Comparison of ENCODE assay signal across 2 cellular contexts in the genomic region with DNA sequence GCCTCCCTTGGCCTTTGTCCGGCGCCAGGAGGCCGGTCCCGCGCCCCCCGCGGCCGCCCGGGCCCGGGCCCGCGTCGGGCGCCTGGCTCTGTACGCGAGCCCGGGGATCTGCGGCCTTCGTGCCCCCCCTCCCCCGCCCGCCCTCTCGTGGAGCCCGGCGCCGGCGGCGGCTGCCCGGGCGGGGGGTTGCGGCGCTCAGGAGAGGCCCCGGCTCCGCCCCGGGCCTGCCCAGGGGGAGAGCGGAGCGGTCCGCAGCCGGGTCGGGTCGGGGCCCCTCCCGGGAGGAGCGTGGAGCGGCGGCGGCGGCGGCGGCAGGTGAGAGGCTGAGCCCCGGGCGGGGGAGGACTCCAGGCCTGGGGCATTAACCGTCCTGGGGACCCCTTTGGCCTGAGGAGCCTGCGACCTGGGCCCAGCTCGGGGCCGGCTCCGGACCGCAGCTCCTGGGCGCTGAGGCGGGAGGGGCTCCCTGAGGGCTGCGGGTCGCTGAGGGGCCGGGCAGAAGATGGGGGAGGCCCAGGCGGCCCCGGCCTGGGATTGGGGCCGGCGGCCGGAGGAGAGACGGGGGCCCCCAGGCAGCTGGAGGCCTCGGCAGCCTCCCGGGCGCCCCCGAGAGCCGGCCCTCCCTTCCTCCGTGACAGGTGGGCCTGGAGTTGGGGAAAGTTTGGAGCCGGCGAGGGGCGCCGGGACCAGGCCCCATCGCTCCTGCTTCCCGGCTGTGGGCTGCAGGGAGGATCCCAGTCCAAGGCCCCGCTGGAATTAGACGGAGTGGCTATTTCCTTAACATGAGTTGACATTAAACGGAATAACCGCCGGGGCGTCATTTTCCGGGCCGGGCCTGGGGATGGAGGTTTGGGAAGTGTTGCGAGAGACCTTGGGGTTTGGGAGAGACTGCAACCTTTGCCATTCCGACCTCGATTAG.
A peak's percentile ranks its signal among the peaks of the same experiment; 100 is the strongest.
TF ChIP-seq lines count a peak whose summit lies in the region.
"Not testable (repeated sequence)": the region's sequence is repeated elsewhere in the genome, so short reads cannot be mapped to it uniquely, and the experiment has no call there.

No MANE protein-coding gene starts in this region.

TF ChIP-seq in HCT116, 20 proteins besides CTCF, POLR2A, EP300 and RAD21:
- TF ChIP-seq ZFX (IDR thresholded peaks at IDR 0.05) = peak; percentile 100

TF ChIP-seq in K562, 482 proteins besides CTCF, POLR2A, EP300 and RAD21:
- TF ChIP-seq, protein P1, sequence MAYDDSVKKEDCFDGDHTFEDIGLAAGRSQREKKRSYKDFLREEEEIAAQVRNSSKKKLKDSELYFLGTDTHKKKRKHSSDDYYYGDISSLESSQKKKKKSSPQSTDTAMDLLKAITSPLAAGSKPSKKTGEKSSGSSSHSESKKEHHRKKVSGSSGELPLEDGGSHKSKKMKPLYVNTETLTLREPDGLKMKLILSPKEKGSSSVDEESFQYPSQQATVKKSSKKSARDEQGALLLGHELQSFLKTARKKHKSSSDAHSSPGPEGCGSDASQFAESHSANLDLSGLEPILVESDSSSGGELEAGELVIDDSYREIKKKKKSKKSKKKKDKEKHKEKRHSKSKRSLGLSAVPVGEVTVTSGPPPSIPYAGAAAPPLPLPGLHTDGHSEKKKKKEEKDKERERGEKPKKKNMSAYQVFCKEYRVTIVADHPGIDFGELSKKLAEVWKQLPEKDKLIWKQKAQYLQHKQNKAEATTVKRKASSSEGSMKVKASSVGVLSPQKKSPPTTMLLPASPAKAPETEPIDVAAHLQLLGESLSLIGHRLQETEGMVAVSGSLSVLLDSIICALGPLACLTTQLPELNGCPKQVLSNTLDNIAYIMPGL (CRISPR knock-in tag; IDR thresholded peaks at IDR 0.05) = peak; percentile 76; the same call in 1 of the 2 replicates
- TF ChIP-seq ZFX (CRISPR knock-in tag; IDR thresholded peaks at IDR 0.05) (peak; percentile 84), PHF8 (IDR thresholded peaks at IDR 0.05; ENCODE audit: borderline replicate concordance, low read length) (peak; percentile 58; the same call in 1 of the 2 replicates), CHD1 (IDR thresholded peaks at IDR 0.05; ENCODE audit: low read length) (peak; percentile 70), PCBP1 (IDR thresholded peaks at IDR 0.05; ENCODE audit: low read depth, low read length, poor library complexity, severe bottlenecking) (peak; percentile 61), POLR2G (IDR thresholded peaks at IDR 0.05; ENCODE audit: low read depth, low read length) (peak; percentile 59), BRD4 (IDR thresholded peaks at IDR 0.05) (0 out of 2 replicates have a peak, but pooled peaks have one; percentile 70), SAP30 (IDR thresholded peaks at IDR 0.05; ENCODE audit: borderline replicate concordance, insufficient read depth, low read depth, low read length, poor library complexity, severe bottlenecking) (peak; percentile 36), YY1 (IDR thresholded peaks at IDR 0.05; ENCODE audit: borderline replicate concordance in 1 of 3, control insufficient read depth in 1 of 3, extremely low read depth in 1 of 3, insufficient read depth in 3 of 3, insufficient read length in 1 of 3, insufficient replicate concordance in 2 of 3, low read depth in 1 of 3, low read length in 2 of 3) (peak in 1 of 3 experiments; percentile 16), NR2C2 (tag; IDR thresholded peaks at IDR 0.05) (peak; percentile 49; the same call in 1 of the 2 replicates), MAZ (CRISPR knock-in tag; conservative IDR thresholded peaks at IDR 0.05 in 1 of 2, IDR thresholded peaks at IDR 0.05 in 1 of 2) (peak in 1 of 2 experiments; percentile 70; a peak in 2 of 4 replicates), RBFOX2 (IDR thresholded peaks at IDR 0.05; ENCODE audit: low read depth, low read length) (peak; percentile 57), TAF1 (IDR thresholded peaks at IDR 0.05; ENCODE audit: control insufficient read depth, extremely low read depth, insufficient read depth, low read length, severe bottlenecking) (peak; percentile 26), VEZF1 (CRISPR knock-in tag; IDR thresholded peaks at IDR 0.05) (peak; percentile 70), RBBP5 (IDR thresholded peaks at IDR 0.05; ENCODE audit: borderline replicate concordance, insufficient read depth, low read length, poor library complexity, severe bottlenecking) (peak; percentile 64), UBTF (IDR thresholded peaks at IDR 0.05; ENCODE audit: borderline replicate concordance in 1 of 2, low read depth in 2 of 2, low read length in 2 of 2) (peak; percentile 82 to 88), GTF2E2 (tag; IDR thresholded peaks at IDR 0.05) (0 out of 2 replicates have a peak, but pooled peaks have one; percentile 61)
- TF ChIP-seq, protein P2, sequence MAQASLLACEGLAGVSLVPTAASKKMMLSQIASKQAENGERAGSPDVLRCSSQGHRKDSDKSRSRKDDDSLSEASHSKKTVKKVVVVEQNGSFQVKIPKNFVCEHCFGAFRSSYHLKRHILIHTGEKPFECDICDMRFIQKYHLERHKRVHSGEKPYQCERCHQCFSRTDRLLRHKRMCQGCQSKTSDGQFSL (CRISPR knock-in tag; IDR thresholded peaks at IDR 0.05) = not testable (repeated sequence)
- TF ChIP-seq, protein P2 (tag; IDR thresholded peaks at IDR 0.05) = peak in 1 of 2 experiments; percentile 62; a peak in 2 of 4 replicates
- TF ChIP-seq NR2C2 (CRISPR knock-in tag; IDR thresholded peaks at IDR 0.05) = not testable (repeated sequence)
